ENCODE assay signal across 20 cellular contexts in genomic region chrX:46636223-46636622, GRCh38.
DNase-seq lines count a peak whose midpoint lies in the region; ATAC-seq lines count a peak whose summit lies in the region.
"Had no signal": no experiment of that assay in that cellular context is flagged by ENCODE, and none has a peak within 500 bp of the region (broad histone marks: within the 10 kb centered on the region; RNA-seq: fewer than 3 reads in every experiment).

No MANE protein-coding gene starts in this region.

- H3K27ac Mint-ChIP-seq in activated CD8-positive, alpha-beta memory T cell treated with anti-CD3 and anti-CD28 coated beads, Interleukin-2, amount 10 ng/mL, durations not matched to agents 7 days and 5 days, result peak overlapping the region; percentile 36
- peak overlapping the region in 1 of 2 donors; percentile 20 for H3K27ac Mint-ChIP-seq in effector memory CD8-positive, alpha-beta T cell
- H3K27ac Mint-ChIP-seq in activated T-helper 2 cell treated with anti-CD3 and anti-CD28 coated beads, Interferon-gamma antibody, Interleukin-2, Interleukin-4, amounts not matched to agents 10 μg/mL and 5 μg/mL and 100 μg/mL, durations not matched to agents 14 hours and 24 hours and 36 hours, result no peak overlapping the region

- H3K27me3 Mint-ChIP-seq in activated CD8-positive, alpha-beta memory T cell treated with anti-CD3 and anti-CD28 coated beads, Interleukin-2, amount 10 ng/mL, durations not matched to agents 7 days and 5 days, result no peaks in the 10 kb centered on the region
- no peaks in the 10 kb centered on the region for H3K27me3 Mint-ChIP-seq in effector memory CD8-positive, alpha-beta T cell
- H3K27me3 Mint-ChIP-seq in activated T-helper 2 cell treated with anti-CD3 and anti-CD28 coated beads, Interferon-gamma antibody, Interleukin-2, Interleukin-4, amounts not matched to agents 10 μg/mL and 5 μg/mL and 100 μg/mL, durations not matched to agents 14 hours and 24 hours and 36 hours (ENCODE audit: low read depth), result no peaks in the 10 kb centered on the region
- H3K27me3 Mint-ChIP-seq: IgD-negative memory B cell had no signal

- intact Hi-C loops in activated T-helper 2 cell treated with anti-CD3 and anti-CD28 coated beads, Interferon-gamma antibody, Interleukin-2, Interleukin-4, amounts not matched to agents 10 μg/mL and 5 μg/mL and 100 μg/mL, durations not matched to agents 14 hours and 24 hours and 36 hours (cut with micrococcal nuclease), result loop anchor here (10.0 kb wide), 1 partner anchor 191 kb away; no protein-coding TSS in a partner anchor

- H3K36me3 Mint-ChIP-seq in activated CD8-positive, alpha-beta memory T cell treated with anti-CD3 and anti-CD28 coated beads, Interleukin-2, amount 10 ng/mL, durations not matched to agents 7 days and 5 days, result peaks cover 7% of the 10 kb centered on the region
- no peaks in the 10 kb centered on the region for H3K36me3 Mint-ChIP-seq in effector memory CD8-positive, alpha-beta T cell (ENCODE audit: insufficient read depth)
- peaks cover 45% of the 10 kb centered on the region for H3K36me3 Mint-ChIP-seq in activated T-helper 2 cell treated with anti-CD3 and anti-CD28 coated beads, Interferon-gamma antibody, Interleukin-2, Interleukin-4, amounts not matched to agents 10 μg/mL and 5 μg/mL and 100 μg/mL, durations not matched to agents 14 hours and 24 hours and 36 hours (ENCODE audit: low read depth)
- H3K36me3 Mint-ChIP-seq: IgD-negative memory B cell had no signal

- ATAC-seq in activated CD8-positive, alpha-beta memory T cell treated with anti-CD3 and anti-CD28 coated beads, Interleukin-2, amount 10 ng/mL, durations not matched to agents 7 days and 5 days, result no peak
- ATAC-seq in HG02870 (IDR thresholded peaks at IDR 0.05; ENCODE audit: unreplicated experiment), result peak; percentile 37
- ATAC-seq in effector memory CD8-positive, alpha-beta T cell (replicated peaks), result peak; percentile 53
- ATAC-seq in GM19023 (IDR thresholded peaks at IDR 0.05; ENCODE audit: unreplicated experiment), result no peak
- ATAC-seq: HCT116 had no signal

- DNase-seq in activated CD8-positive, alpha-beta memory T cell treated with anti-CD3 and anti-CD28 coated beads, Interleukin-2, amount 10 ng/mL, durations not matched to agents 7 days and 5 days, result peak; percentile 52
- DNase-seq in activated CD8-positive, alpha-beta memory T cell treated with anti-CD3 and anti-CD28 coated beads, Interleukin-2, amount 50 U/mL, for 48 hours, result no peak
- no peak for DNase-seq in effector memory CD8-positive, alpha-beta T cell
- DNase-seq in NCI-H524 treated with DMSO at 0.1 percent for 48 hours (lab: John Stamatoyannopoulos, UW), result no peak
- no peak for DNase-seq in activated T-cell treated with anti-CD3 and anti-CD28 coated beads, Interleukin-2, amount 50 U/mL, for 1 hour
- no peak for DNase-seq in activated T-helper 2 cell treated with anti-CD3 and anti-CD28 coated beads, Interferon-gamma antibody, Interleukin-2, Interleukin-4, amounts not matched to agents 10 μg/mL and 5 μg/mL and 100 μg/mL, durations not matched to agents 14 hours and 24 hours and 36 hours (ENCODE audit: low spot score)
- DNase-seq: AML-193, EL, GF-D8, MV-4-11, NCI-H1105 treated with DMSO at 0.1 percent for 48 hours, NCI-H1694, NCI-H446, NCI-H526 treated with DMSO at 0.1 percent for 48 hours, Peyer's patch, SJCRH30 had no signal

- no peaks in the 10 kb centered on the region for H3K9me3 Mint-ChIP-seq in activated CD8-positive, alpha-beta memory T cell treated with anti-CD3 and anti-CD28 coated beads, Interleukin-2, amount 10 ng/mL, durations not matched to agents 7 days and 5 days (ENCODE audit: low read depth)
- no peaks in the 10 kb centered on the region for H3K9me3 Mint-ChIP-seq in effector memory CD8-positive, alpha-beta T cell
- no peaks in the 10 kb centered on the region for H3K9me3 Mint-ChIP-seq in activated T-helper 2 cell treated with anti-CD3 and anti-CD28 coated beads, Interferon-gamma antibody, Interleukin-2, Interleukin-4, amounts not matched to agents 10 μg/mL and 5 μg/mL and 100 μg/mL, durations not matched to agents 14 hours and 24 hours and 36 hours
- H3K9me3 Mint-ChIP-seq: IgD-negative memory B cell had no signal

- no peak overlapping the region for H3K4me3 Mint-ChIP-seq in activated CD8-positive, alpha-beta memory T cell treated with anti-CD3 and anti-CD28 coated beads, Interleukin-2, amount 10 ng/mL, durations not matched to agents 7 days and 5 days
- H3K4me3 Mint-ChIP-seq in effector memory CD8-positive, alpha-beta T cell, result peak overlapping the region; percentile 6 to 10
- H3K4me3 Mint-ChIP-seq in activated T-helper 2 cell treated with anti-CD3 and anti-CD28 coated beads, Interferon-gamma antibody, Interleukin-2, Interleukin-4, amounts not matched to agents 10 μg/mL and 5 μg/mL and 100 μg/mL, durations not matched to agents 14 hours and 24 hours and 36 hours (ENCODE audit: low read depth), result no peak overlapping the region
- H3K4me3 Mint-ChIP-seq: IgD-negative memory B cell had no signal

- H3K4me1 Mint-ChIP-seq in activated CD8-positive, alpha-beta memory T cell treated with anti-CD3 and anti-CD28 coated beads, Interleukin-2, amount 10 ng/mL, durations not matched to agents 7 days and 5 days, result peaks cover 35% of the 10 kb centered on the region
- H3K4me1 Mint-ChIP-seq in effector memory CD8-positive, alpha-beta T cell (ENCODE audit: low read depth in 2 of 2), result peaks cover 6 to 20% of the 10 kb centered on the region in 2 donors
- peaks cover 30% of the 10 kb centered on the region for H3K4me1 Mint-ChIP-seq in activated T-helper 2 cell treated with anti-CD3 and anti-CD28 coated beads, Interferon-gamma antibody, Interleukin-2, Interleukin-4, amounts not matched to agents 10 μg/mL and 5 μg/mL and 100 μg/mL, durations not matched to agents 14 hours and 24 hours and 36 hours (ENCODE audit: low read depth)
- H3K4me1 Mint-ChIP-seq: IgD-negative memory B cell had no signal

- CTCF ChIA-PET in activated CD8-positive, alpha-beta memory T cell treated with anti-CD3 and anti-CD28 coated beads, Interleukin-2, amount 10 ng/mL, durations not matched to agents 7 days and 5 days (lab: Charles Lee), result interaction anchor here (1.5 kb wide), 1 partner anchor 62 kb away, joined by 5 read pairs; no protein-coding TSS in a partner anchor

Comparison
In these comparisons a context has a peak if more than half of its experiments do, and no peak if none do; other contexts are left out.
1. ATAC-seq: peak in HG02870 (single experiment) and effector memory CD8-positive, alpha-beta T cell (single experiment); none in activated CD8-positive, alpha-beta memory T cell treated with anti-CD3 and anti-CD28 coated beads, Interleukin-2, amount 10 ng/mL, durations not matched to agents 7 days and 5 days (single experiment) and GM19023 (single experiment).
2. H3K4me3 Mint-ChIP-seq: peak in effector memory CD8-positive, alpha-beta T cell (2 of 2); none in activated CD8-positive, alpha-beta memory T cell treated with anti-CD3 and anti-CD28 coated beads, Interleukin-2, amount 10 ng/mL, durations not matched to agents 7 days and 5 days (single experiment) and activated T-helper 2 cell treated with anti-CD3 and anti-CD28 coated beads, Interferon-gamma antibody, Interleukin-2, Interleukin-4, amounts not matched to agents 10 μg/mL and 5 μg/mL and 100 μg/mL, durations not matched to agents 14 hours and 24 hours and 36 hours (single experiment).